ENCODE assay signal across 1 cellular context in the genomic region with DNA sequence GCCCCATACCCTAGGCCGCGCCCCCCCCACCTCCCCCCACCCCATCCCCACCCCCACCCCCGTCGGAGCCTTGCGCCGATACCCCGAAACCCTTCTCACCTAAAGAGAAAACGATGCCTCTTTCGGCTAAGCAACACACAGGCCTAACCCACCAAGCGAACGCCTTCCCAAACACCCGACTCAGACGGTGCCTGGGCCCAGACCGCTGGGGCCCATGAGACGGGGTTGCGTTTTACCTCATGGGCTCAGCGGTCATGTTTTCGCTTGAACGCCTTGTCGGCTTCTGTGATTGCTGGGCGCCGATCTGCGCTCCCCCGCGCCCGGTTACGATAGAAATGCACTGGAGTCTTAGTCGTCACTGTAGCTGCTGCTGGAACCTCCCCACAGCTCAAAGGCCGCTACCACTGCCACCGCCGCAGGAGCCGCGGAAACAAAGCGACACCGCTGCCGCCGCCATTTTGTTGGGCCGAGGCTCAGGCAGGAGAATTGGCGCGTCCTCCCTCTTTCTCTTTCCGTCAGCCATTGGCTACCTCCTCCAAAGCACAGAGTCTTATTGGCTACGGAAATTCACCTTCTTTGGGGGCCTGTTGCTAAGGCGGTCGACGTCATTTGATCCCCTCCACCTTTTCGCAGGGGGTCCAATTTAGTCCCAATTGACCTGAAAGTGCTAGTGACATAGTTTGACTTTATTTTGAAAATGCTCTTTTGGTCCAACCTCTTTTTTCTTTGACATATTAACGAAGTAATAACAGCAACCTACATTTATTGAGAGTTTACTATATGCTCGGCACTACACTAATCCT.
TF ChIP-seq lines count a peak whose summit lies in the region.

A gene with protein sequence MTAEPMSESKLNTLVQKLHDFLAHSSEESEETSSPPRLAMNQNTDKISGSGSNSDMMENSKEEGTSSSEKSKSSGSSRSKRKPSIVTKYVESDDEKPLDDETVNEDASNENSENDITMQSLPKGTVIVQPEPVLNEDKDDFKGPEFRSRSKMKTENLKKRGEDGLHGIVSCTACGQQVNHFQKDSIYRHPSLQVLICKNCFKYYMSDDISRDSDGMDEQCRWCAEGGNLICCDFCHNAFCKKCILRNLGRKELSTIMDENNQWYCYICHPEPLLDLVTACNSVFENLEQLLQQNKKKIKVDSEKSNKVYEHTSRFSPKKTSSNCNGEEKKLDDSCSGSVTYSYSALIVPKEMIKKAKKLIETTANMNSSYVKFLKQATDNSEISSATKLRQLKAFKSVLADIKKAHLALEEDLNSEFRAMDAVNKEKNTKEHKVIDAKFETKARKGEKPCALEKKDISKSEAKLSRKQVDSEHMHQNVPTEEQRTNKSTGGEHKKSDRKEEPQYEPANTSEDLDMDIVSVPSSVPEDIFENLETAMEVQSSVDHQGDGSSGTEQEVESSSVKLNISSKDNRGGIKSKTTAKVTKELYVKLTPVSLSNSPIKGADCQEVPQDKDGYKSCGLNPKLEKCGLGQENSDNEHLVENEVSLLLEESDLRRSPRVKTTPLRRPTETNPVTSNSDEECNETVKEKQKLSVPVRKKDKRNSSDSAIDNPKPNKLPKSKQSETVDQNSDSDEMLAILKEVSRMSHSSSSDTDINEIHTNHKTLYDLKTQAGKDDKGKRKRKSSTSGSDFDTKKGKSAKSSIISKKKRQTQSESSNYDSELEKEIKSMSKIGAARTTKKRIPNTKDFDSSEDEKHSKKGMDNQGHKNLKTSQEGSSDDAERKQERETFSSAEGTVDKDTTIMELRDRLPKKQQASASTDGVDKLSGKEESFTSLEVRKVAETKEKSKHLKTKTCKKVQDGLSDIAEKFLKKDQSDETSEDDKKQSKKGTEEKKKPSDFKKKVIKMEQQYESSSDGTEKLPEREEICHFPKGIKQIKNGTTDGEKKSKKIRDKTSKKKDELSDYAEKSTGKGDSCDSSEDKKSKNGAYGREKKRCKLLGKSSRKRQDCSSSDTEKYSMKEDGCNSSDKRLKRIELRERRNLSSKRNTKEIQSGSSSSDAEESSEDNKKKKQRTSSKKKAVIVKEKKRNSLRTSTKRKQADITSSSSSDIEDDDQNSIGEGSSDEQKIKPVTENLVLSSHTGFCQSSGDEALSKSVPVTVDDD (N-terminal part only) (minus strand): TSS at position 471 of the 803 bp plus-strand sequence. CDS start 215 bp downstream, at position 256.

TF ChIP-seq in K562, 482 proteins besides CTCF, POLR2A, EP300 and RAD21 (continues in another document):
- TF ChIP-seq, protein P1, sequence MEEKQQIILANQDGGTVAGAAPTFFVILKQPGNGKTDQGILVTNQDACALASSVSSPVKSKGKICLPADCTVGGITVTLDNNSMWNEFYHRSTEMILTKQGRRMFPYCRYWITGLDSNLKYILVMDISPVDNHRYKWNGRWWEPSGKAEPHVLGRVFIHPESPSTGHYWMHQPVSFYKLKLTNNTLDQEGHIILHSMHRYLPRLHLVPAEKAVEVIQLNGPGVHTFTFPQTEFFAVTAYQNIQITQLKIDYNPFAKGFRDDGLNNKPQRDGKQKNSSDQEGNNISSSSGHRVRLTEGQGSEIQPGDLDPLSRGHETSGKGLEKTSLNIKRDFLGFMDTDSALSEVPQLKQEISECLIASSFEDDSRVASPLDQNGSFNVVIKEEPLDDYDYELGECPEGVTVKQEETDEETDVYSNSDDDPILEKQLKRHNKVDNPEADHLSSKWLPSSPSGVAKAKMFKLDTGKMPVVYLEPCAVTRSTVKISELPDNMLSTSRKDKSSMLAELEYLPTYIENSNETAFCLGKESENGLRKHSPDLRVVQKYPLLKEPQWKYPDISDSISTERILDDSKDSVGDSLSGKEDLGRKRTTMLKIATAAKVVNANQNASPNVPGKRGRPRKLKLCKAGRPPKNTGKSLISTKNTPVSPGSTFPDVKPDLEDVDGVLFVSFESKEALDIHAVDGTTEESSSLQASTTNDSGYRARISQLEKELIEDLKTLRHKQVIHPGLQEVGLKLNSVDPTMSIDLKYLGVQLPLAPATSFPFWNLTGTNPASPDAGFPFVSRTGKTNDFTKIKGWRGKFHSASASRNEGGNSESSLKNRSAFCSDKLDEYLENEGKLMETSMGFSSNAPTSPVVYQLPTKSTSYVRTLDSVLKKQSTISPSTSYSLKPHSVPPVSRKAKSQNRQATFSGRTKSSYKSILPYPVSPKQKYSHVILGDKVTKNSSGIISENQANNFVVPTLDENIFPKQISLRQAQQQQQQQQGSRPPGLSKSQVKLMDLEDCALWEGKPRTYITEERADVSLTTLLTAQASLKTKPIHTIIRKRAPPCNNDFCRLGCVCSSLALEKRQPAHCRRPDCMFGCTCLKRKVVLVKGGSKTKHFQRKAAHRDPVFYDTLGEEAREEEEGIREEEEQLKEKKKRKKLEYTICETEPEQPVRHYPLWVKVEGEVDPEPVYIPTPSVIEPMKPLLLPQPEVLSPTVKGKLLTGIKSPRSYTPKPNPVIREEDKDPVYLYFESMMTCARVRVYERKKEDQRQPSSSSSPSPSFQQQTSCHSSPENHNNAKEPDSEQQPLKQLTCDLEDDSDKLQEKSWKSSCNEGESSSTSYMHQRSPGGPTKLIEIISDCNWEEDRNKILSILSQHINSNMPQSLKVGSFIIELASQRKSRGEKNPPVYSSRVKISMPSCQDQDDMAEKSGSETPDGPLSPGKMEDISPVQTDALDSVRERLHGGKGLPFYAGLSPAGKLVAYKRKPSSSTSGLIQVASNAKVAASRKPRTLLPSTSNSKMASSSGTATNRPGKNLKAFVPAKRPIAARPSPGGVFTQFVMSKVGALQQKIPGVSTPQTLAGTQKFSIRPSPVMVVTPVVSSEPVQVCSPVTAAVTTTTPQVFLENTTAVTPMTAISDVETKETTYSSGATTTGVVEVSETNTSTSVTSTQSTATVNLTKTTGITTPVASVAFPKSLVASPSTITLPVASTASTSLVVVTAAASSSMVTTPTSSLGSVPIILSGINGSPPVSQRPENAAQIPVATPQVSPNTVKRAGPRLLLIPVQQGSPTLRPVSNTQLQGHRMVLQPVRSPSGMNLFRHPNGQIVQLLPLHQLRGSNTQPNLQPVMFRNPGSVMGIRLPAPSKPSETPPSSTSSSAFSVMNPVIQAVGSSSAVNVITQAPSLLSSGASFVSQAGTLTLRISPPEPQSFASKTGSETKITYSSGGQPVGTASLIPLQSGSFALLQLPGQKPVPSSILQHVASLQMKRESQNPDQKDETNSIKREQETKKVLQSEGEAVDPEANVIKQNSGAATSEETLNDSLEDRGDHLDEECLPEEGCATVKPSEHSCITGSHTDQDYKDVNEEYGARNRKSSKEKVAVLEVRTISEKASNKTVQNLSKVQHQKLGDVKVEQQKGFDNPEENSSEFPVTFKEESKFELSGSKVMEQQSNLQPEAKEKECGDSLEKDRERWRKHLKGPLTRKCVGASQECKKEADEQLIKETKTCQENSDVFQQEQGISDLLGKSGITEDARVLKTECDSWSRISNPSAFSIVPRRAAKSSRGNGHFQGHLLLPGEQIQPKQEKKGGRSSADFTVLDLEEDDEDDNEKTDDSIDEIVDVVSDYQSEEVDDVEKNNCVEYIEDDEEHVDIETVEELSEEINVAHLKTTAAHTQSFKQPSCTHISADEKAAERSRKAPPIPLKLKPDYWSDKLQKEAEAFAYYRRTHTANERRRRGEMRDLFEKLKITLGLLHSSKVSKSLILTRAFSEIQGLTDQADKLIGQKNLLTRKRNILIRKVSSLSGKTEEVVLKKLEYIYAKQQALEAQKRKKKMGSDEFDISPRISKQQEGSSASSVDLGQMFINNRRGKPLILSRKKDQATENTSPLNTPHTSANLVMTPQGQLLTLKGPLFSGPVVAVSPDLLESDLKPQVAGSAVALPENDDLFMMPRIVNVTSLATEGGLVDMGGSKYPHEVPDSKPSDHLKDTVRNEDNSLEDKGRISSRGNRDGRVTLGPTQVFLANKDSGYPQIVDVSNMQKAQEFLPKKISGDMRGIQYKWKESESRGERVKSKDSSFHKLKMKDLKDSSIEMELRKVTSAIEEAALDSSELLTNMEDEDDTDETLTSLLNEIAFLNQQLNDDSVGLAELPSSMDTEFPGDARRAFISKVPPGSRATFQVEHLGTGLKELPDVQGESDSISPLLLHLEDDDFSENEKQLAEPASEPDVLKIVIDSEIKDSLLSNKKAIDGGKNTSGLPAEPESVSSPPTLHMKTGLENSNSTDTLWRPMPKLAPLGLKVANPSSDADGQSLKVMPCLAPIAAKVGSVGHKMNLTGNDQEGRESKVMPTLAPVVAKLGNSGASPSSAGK (IDR thresholded peaks at IDR 0.05) = peak; percentile 51; the same call in 1 of the 2 replicates
- TF ChIP-seq HNRNPLL (IDR thresholded peaks at IDR 0.05; ENCODE audit: low read depth, low read length, poor library complexity, severe bottlenecking) (no peak), NFIC (IDR thresholded peaks at IDR 0.05) (peak; percentile 17; the same call in 1 of the 2 replicates), SNIP1 (IDR thresholded peaks at IDR 0.05; ENCODE audit: low read depth) (no peak), ZFX (CRISPR knock-in tag; IDR thresholded peaks at IDR 0.05) (peak; percentile 88), CHD2 (IDR thresholded peaks at IDR 0.05; ENCODE audit: low read depth, low read length) (no peak), CBFA2T2 (conservative IDR thresholded peaks at IDR 0.05) (no peak), EHMT2 (IDR thresholded peaks at IDR 0.05) (no peak), HLTF (IDR thresholded peaks at IDR 0.05) (no peak), SMAD1 (IDR thresholded peaks at IDR 0.05; ENCODE audit: low read depth, low read length, partially characterized antibody) (no peak), RBBP5 (IDR thresholded peaks at IDR 0.05; ENCODE audit: borderline replicate concordance, insufficient read depth, low read length, poor library complexity, severe bottlenecking) (no peak), ESRRA (IDR thresholded peaks at IDR 0.05; ENCODE audit: borderline replicate concordance, low read depth) (no peak), PHF20 (IDR thresholded peaks at IDR 0.05; ENCODE audit: partially characterized antibody) (no peak), ZNF699 (CRISPR knock-in tag; IDR thresholded peaks at IDR 0.05; ENCODE audit: insufficient replicate concordance) (no peak), HSF4 (CRISPR knock-in tag; IDR thresholded peaks at IDR 0.05; ENCODE audit: borderline replicate concordance) (no peak), SREBF1 (IDR thresholded peaks at IDR 0.05; ENCODE audit: borderline replicate concordance, low read depth, low read length) (no peak), ZNF143 (CRISPR knock-in tag; IDR thresholded peaks at IDR 0.05) (no peak), TEAD2 (tag; IDR thresholded peaks at IDR 0.05) (no peak), ZKSCAN3 (CRISPR knock-in tag; IDR thresholded peaks at IDR 0.05) (no peak), TRIM28 (IDR thresholded peaks at IDR 0.05) (no peak), ZBTB8A (IDR thresholded peaks at IDR 0.05; ENCODE audit: partially characterized antibody) (no peak), MCM3 (IDR thresholded peaks at IDR 0.05) (no peak), GATA2 (CRISPR knock-in tag; IDR thresholded peaks at IDR 0.05) (no peak), TBP (optimal IDR thresholded peaks at IDR 0.05; ENCODE audit: low read depth, low read length) (peak; percentile 77), ETV6 (IDR thresholded peaks at IDR 0.05; ENCODE audit: borderline replicate concordance in 1 of 2, low read depth in 2 of 2, low read length in 1 of 2) (no peak), ETV6 (CRISPR knock-in tag; IDR thresholded peaks at IDR 0.05; ENCODE audit: borderline replicate concordance) (no peak), RNF2 (IDR thresholded peaks at IDR 0.05) (no peak)
- TF ChIP-seq, protein P2, sequence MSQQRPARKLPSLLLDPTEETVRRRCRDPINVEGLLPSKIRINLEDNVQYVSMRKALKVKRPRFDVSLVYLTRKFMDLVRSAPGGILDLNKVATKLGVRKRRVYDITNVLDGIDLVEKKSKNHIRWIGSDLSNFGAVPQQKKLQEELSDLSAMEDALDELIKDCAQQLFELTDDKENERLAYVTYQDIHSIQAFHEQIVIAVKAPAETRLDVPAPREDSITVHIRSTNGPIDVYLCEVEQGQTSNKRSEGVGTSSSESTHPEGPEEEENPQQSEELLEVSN (IDR thresholded peaks at IDR 0.05; ENCODE audit: borderline replicate concordance in 1 of 2, extremely low read depth in 1 of 2, insufficient read depth in 1 of 2, insufficient read length in 1 of 2, low read depth in 1 of 2, low read length in 1 of 2, poor library complexity in 1 of 2, severe bottlenecking in 1 of 2) = peak in 1 of 2 experiments; percentile 39
- TF ChIP-seq, protein P3, sequence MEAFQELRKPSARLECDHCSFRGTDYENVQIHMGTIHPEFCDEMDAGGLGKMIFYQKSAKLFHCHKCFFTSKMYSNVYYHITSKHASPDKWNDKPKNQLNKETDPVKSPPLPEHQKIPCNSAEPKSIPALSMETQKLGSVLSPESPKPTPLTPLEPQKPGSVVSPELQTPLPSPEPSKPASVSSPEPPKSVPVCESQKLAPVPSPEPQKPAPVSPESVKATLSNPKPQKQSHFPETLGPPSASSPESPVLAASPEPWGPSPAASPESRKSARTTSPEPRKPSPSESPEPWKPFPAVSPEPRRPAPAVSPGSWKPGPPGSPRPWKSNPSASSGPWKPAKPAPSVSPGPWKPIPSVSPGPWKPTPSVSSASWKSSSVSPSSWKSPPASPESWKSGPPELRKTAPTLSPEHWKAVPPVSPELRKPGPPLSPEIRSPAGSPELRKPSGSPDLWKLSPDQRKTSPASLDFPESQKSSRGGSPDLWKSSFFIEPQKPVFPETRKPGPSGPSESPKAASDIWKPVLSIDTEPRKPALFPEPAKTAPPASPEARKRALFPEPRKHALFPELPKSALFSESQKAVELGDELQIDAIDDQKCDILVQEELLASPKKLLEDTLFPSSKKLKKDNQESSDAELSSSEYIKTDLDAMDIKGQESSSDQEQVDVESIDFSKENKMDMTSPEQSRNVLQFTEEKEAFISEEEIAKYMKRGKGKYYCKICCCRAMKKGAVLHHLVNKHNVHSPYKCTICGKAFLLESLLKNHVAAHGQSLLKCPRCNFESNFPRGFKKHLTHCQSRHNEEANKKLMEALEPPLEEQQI (IDR thresholded peaks at IDR 0.05) = no peak
- TF ChIP-seq, protein P4, sequence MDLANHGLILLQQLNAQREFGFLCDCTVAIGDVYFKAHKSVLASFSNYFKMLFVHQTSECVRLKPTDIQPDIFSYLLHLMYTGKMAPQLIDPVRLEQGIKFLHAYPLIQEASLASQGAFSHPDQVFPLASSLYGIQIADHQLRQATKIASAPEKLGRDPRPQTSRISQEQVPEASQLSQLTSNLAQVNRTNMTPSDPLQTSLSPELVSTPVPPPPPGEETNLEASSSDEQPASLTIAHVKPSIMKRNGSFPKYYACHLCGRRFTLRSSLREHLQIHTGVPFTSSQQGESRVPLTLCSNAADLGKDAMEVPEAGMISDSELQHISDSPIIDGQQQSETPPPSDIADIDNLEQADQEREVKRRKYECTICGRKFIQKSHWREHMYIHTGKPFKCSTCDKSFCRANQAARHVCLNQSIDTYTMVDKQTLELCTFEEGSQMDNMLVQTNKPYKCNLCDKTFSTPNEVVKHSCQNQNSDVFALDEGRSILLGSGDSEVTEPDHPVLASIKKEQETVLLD (IDR thresholded peaks at IDR 0.05) = no peak
- TF ChIP-seq, protein P5, sequence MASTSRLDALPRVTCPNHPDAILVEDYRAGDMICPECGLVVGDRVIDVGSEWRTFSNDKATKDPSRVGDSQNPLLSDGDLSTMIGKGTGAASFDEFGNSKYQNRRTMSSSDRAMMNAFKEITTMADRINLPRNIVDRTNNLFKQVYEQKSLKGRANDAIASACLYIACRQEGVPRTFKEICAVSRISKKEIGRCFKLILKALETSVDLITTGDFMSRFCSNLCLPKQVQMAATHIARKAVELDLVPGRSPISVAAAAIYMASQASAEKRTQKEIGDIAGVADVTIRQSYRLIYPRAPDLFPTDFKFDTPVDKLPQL (IDR thresholded peaks at IDR 0.05; ENCODE audit: extremely low read depth, insufficient read length) = no peak
